ENCODE assay signal across 35 cellular contexts in the genomic region with DNA sequence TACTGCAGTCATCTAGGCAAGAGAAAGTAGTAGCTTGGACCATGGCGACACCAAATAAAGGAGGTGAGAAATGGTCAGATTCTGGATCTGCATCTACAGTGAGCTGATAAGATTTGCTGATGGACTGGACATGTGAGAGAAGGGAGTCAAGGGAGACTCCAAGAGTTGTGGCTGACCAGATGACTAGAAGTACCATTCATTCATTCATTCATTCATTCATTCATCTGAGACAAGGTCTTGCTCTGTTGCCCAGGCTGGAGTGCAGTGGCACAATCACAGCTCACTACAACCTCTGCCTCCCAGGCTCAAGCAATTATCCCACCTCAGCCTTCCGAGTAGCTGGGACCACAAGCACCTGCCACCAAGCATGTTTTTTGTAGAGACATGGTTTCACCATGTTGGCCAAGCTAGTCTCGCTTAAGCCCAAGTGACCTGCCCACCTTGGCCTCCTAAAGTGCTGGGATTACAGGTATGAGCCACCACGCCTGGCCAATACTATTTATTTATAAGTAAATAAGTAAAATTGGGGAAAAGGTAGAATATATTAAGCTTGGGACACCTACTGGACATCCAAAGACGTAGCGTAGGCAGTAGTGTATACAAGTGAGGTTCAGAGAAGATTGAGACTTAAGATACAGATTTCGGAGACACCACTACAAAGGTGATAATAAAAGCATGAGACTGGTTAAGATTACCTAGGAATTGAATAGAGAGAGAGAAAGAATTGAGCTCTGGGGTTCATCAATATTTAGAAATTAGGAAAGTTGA. TPM values are rescaled to one million over a fixed set of nuclear protein-coding genes. Genes with fewer than 3 reads are reported as not detected.
DNase-seq lines count a peak whose midpoint lies in the region; ATAC-seq and TF ChIP-seq lines count a peak whose summit lies in the region.
"Had no signal": no experiment of that assay in that cellular context is flagged by ENCODE, and none has a peak within 500 bp of the region (broad histone marks: within the 10 kb centered on the region; RNA-seq: fewer than 3 reads in every experiment).

No MANE protein-coding gene starts in this region.

- peak; percentile 73 for ATAC-seq in HCT116
- no peak for ATAC-seq in GM18505 (IDR thresholded peaks at IDR 0.05; ENCODE audit: unreplicated experiment)
- ATAC-seq in upper lobe of right lung: no peak
- no peak for ATAC-seq in activated T-cell treated with anti-CD3 and anti-CD28 coated beads, Interleukin-2, amount 50 U/mL, for 4 hours
- ATAC-seq: activated CD4-positive, CD25-positive, alpha-beta regulatory T cell treated with anti-CD3 and anti-CD28 coated beads, Interleukin-2, amount 50 U/mL, for 24 hours; activated T-cell treated with anti-CD3 and anti-CD28 coated beads, Interleukin-2, amount 50 U/mL, for 72 hours; naive thymus-derived CD8-positive, alpha-beta T cell; Right ventricle myocardium inferior had no signal

- intact Hi-C loops in HCT116 (cut with micrococcal nuclease): loop anchor here (1.0 kb wide), 1 partner anchor 116 kb away; no protein-coding TSS in a partner anchor
- intact Hi-C loops in upper lobe of right lung (cut with DNase I): no loop called here

- no TSS peak for BruUV-seq in HCT116 (replicated peaks; lab: Mats Ljungman, UMichigan)

- H2AFZ ChIP-seq in HCT116 (ENCODE audit: low read depth, low read length, poor library complexity, severe bottlenecking) (peak overlapping the region; percentile 67), OCI-LY3 (ENCODE audit: low read depth, low read length) (no peak overlapping the region)
- H2AFZ ChIP-seq: GM23248, hepatocyte, PC-9 had no signal

- CTCF ChIA-PET in HCT116 (lab: Charles Lee): interaction anchor here (0.8 to 4.6 kb wide), 8 partner anchors 10 to 129 kb away, joined by 3 to 61 read pairs (median 4); a partner anchor contains a TSS

- H3K9me2 ChIP-seq in HCT116 (ENCODE audit: insufficient read depth): no peaks in the 10 kb centered on the region

- H4K20me1 ChIP-seq in HCT116 (ENCODE audit: insufficient read depth) (no peaks in the 10 kb centered on the region), OCI-LY3 (ENCODE audit: insufficient read depth, low read length) (no peaks in the 10 kb centered on the region)
- H4K20me1 ChIP-seq: BLaER1 had no signal

- H3K4me1 ChIP-seq in HCT116 (ENCODE audit: control insufficient read depth in 1 of 2, insufficient read depth in 2 of 2, low read length in 2 of 2) (peaks cover 11 to 13% of the 10 kb centered on the region in 2 experiments), OCI-LY3 (ENCODE audit: low read length) (peaks cover 9% of the 10 kb centered on the region), upper lobe of right lung (no peaks in the 10 kb centered on the region)
- H3K4me1 ChIP-seq: BLaER1, transverse colon had no signal

- no peak overlapping the region for H3K4me3 Mint-ChIP-seq in activated T-cell treated with anti-CD3 and anti-CD28 coated beads, Interleukin-2, amount 50 U/mL, for 4 hours
- H3K4me3 Mint-ChIP-seq: activated T-cell treated with anti-CD3 and anti-CD28 coated beads, Interleukin-2, amount 50 U/mL, for 72 hours; naive thymus-derived CD8-positive, alpha-beta T cell had no signal

- TF ChIP-seq RAD21 in HCT116 (IDR thresholded peaks at IDR 0.05; ENCODE audit: low read depth): peak; percentile 75

- peaks cover 15% of the 10 kb centered on the region for H3K36me3 Mint-ChIP-seq in activated T-cell treated with anti-CD3 and anti-CD28 coated beads, Interleukin-2, amount 50 U/mL, for 4 hours (ENCODE audit: insufficient read depth)

- no peaks in the 10 kb centered on the region for H3K4me1 Mint-ChIP-seq in activated T-cell treated with anti-CD3 and anti-CD28 coated beads, Interleukin-2, amount 50 U/mL, for 4 hours (ENCODE audit: low read depth)

- TF ChIP-seq CTCF in HCT116 (IDR thresholded peaks at IDR 0.05 in 2 of 3, conservative IDR thresholded peaks at IDR 0.05 in 1 of 3; ENCODE audit: borderline replicate concordance in 1 of 3, insufficient read depth in 1 of 3, low read depth in 2 of 3, low read length in 2 of 3) (peak; percentile 48 to 67 (median 61)), OCI-LY3 (IDR thresholded peaks at IDR 0.05; ENCODE audit: low read depth, low read length) (peak; percentile 31), choroid plexus epithelial cell (conservative IDR thresholded peaks at IDR 0.05; ENCODE audit: low read depth, low read length) (peak; percentile 10), upper lobe of right lung (IDR thresholded peaks at IDR 0.05) (no peak)

- RAD21 ChIA-PET in HCT116 (lab: Charles Lee; ENCODE audit: low non-redundant PET in 1 of 2, low total read pairs in 2 of 2, uncharacterized antibody in 2 of 2, unreplicated experiment in 2 of 2): interaction anchor here (1.0 to 3.0 kb wide), 4 partner anchors 81 to 116 kb away, joined by 3 to 19 read pairs (median 6); a partner anchor contains a TSS

- no peak overlapping the region for H3K27ac ChIP-seq in HCT116 (ENCODE audit: low read depth, low read length)
- H3K27ac ChIP-seq in OCI-LY3 (ENCODE audit: low read length): no peak overlapping the region
- H3K27ac ChIP-seq in upper lobe of right lung: no peak overlapping the region
- H3K27ac ChIP-seq: BLaER1, dorsolateral prefrontal cortex, GM23248, hepatocyte, HL-60, PC-9, transverse colon had no signal

- H3K27me3 ChIP-seq in HCT116 (ENCODE audit: insufficient read depth, low read length) (no peaks in the 10 kb centered on the region), OCI-LY3 (ENCODE audit: low read depth, low read length) (peaks cover 8% of the 10 kb centered on the region; the same call in 1 of the 2 replicates), upper lobe of right lung (peaks cover 3% of the 10 kb centered on the region)
- H3K27me3 ChIP-seq: BLaER1, dorsolateral prefrontal cortex, hepatocyte, transverse colon had no signal

- H3K4me2 ChIP-seq in HCT116 (ENCODE audit: low read length) (no peak overlapping the region), OCI-LY3 (ENCODE audit: low read length) (no peak overlapping the region)
- H3K4me2 ChIP-seq: BLaER1, hepatocyte, PC-9 had no signal

- no peaks in the 10 kb centered on the region for H3K27me3 Mint-ChIP-seq in activated T-cell treated with anti-CD3 and anti-CD28 coated beads, Interleukin-2, amount 50 U/mL, for 4 hours (ENCODE audit: low read depth)
- H3K27me3 Mint-ChIP-seq: naive thymus-derived CD8-positive, alpha-beta T cell had no signal

- H3K9me3 ChIP-seq in HCT116 (ENCODE audit: control insufficient read depth in 1 of 2, insufficient read depth in 1 of 2, low read depth in 1 of 2, low read length in 2 of 2): no peaks in the 10 kb centered on the region
- H3K9me3 ChIP-seq in OCI-LY3 (ENCODE audit: insufficient read depth, low read length): no peaks in the 10 kb centered on the region
- no peaks in the 10 kb centered on the region for H3K9me3 ChIP-seq in upper lobe of right lung
- H3K9me3 ChIP-seq: BLaER1, transverse colon had no signal

- no peaks in the 10 kb centered on the region for H3K9me3 Mint-ChIP-seq in activated T-cell treated with anti-CD3 and anti-CD28 coated beads, Interleukin-2, amount 50 U/mL, for 4 hours
- H3K9me3 Mint-ChIP-seq: activated T-cell treated with anti-CD3 and anti-CD28 coated beads, Interleukin-2, amount 50 U/mL, for 72 hours; naive thymus-derived CD8-positive, alpha-beta T cell had no signal

- peak; percentile 27 to 29 for DNase-seq in AML-193 (lab: John Stamatoyannopoulos, UW)
- no peak for DNase-seq in HCT116 (ENCODE audit: low read depth, low spot score)
- DNase-seq in choroid plexus epithelial cell (ENCODE audit: low read depth): peak; percentile 2
- no peak for DNase-seq in upper lobe of right lung
- DNase-seq in cerebellum (ENCODE audit: low spot score): no peak
- DNase-seq in activated T-cell treated with anti-CD3 and anti-CD28 coated beads, Interleukin-2, amount 50 U/mL, for 4 hours: no peak
- DNase-seq: activated CD4-positive, alpha-beta T cell treated with anti-CD3 and anti-CD28 coated beads, Interleukin-2, amount 50 U/mL, for 48 hours; activated naive CD4-positive, alpha-beta T cell; activated T-cell treated with anti-CD3 and anti-CD28 coated beads, Interleukin-2, amount 50 U/mL, for 72 hours; cerebellar nuclear complex; DMS153; dorsolateral prefrontal cortex; GM23248; kidney glomerular epithelial cell; naive thymus-derived CD8-positive, alpha-beta T cell; NCI-H1092 treated with DMSO at 0.1 percent for 48 hours; NCI-H1694 treated with DMSO at 0.1 percent for 48 hours; NCI-H2171 treated with DMSO at 0.1 percent for 48 hours; NCI-H524 treated with DMSO at 0.1 percent for 48 hours; nucleus accumbens; PC-9; stimulated activated CD4-positive, alpha-beta T cell treated with anti-CD3 and anti-CD28 coated beads, Interleukin-4, amount 100 ng/mL, for 4 hours; T-helper 2 cell; transverse colon had no signal

- H3K36me3 ChIP-seq in HCT116 (ENCODE audit: control insufficient read depth in 1 of 2, insufficient read depth in 2 of 2, low read length in 2 of 2): no peaks in the 10 kb centered on the region
- no peaks in the 10 kb centered on the region for H3K36me3 ChIP-seq in OCI-LY3 (replicated peaks; ENCODE audit: low read depth, low read length)
- no peaks in the 10 kb centered on the region for H3K36me3 ChIP-seq in upper lobe of right lung
- H3K36me3 ChIP-seq: BLaER1, transverse colon had no signal

- H3K9ac ChIP-seq in HCT116 (ENCODE audit: low read length) (no peak overlapping the region), OCI-LY3 (ENCODE audit: low read length) (no peak overlapping the region)
- H3K9ac ChIP-seq: BLaER1, GM23248 had no signal

- TF ChIP-seq POLR2A in HCT116 (IDR thresholded peaks at IDR 0.05; ENCODE audit: borderline replicate concordance, extremely low read depth, insufficient read depth, insufficient read length) (no peak), GM18505 (IDR thresholded peaks at IDR 0.05; ENCODE audit: borderline replicate concordance, extremely low read depth, insufficient read depth, insufficient read length) (no peak)

- H3K4me3 ChIP-seq in HCT116 (replicated peaks in 1 of 2; ENCODE audit: low read depth in 1 of 2, low read length in 2 of 2) (no peak overlapping the region), OCI-LY3 (ENCODE audit: low read length) (no peak overlapping the region), choroid plexus epithelial cell (ENCODE audit: low read depth, low read length) (no peak overlapping the region), upper lobe of right lung (no peak overlapping the region)
- H3K4me3 ChIP-seq: BLaER1, dorsolateral prefrontal cortex, GM23248, hepatocyte, lung, PC-9, transverse colon had no signal

- POLR2A ChIA-PET in HCT116 (lab: Charles Lee): interaction anchor here (1.0 to 1.4 kb wide), 3 partner anchors 16 to 198 kb away, joined by 3 to 10 read pairs (median 3); a partner anchor contains a TSS

- no peaks in the 10 kb centered on the region for H3K79me2 ChIP-seq in HCT116 (ENCODE audit: insufficient read depth, low read length)
- H3K79me2 ChIP-seq in OCI-LY3 (ENCODE audit: low read length): no peaks in the 10 kb centered on the region
- H3K79me2 ChIP-seq: hepatocyte had no signal

RNA-seq across cellular contexts. Expression of a gene that starts 15.7 kb away (rescaled TPM):
- total RNA-seq in HCT116 (2021; ENCODE audit: unreplicated experiment) (42.2 TPM), upper lobe of right lung (7.5 TPM), cerebellum (6.7 TPM)
- polyA plus RNA-seq in HCT116 (2012): 21.7 and 27.6 TPM in 2 replicates
- under 1 TPM; 0.43 to 0.92 (median 0.73) TPM for total RNA-seq in activated T-cell treated with anti-CD3 and anti-CD28 coated beads, Interleukin-2, amount 50 U/mL, for 4 hours
- total RNA-seq: LHCN-M2, subcutaneous adipose tissue had no signal

RNA-seq across cellular contexts. Expression of a gene that starts 55.2 kb away (rescaled TPM):
- not detected for total RNA-seq in HCT116 (2021; ENCODE audit: unreplicated experiment)
- polyA plus RNA-seq in HCT116 (2012): not detected in 2 replicates
- 0.20 TPM for total RNA-seq in upper lobe of right lung
- total RNA-seq in cerebellum: 0.54 TPM
- total RNA-seq in activated T-cell treated with anti-CD3 and anti-CD28 coated beads, Interleukin-2, amount 50 U/mL, for 4 hours: 1 to 10 TPM; 4.4 to 5.1 (median 5.0) TPM
- total RNA-seq: GM23248, LHCN-M2, PC-9, Right ventricle myocardium inferior, subcutaneous adipose tissue had no signal
- polyA plus RNA-seq: fibroblast of lung, GM23248, hepatocyte had no signal

Comparison
In these comparisons a context has a peak if more than half of its experiments do, and no peak if none do; other contexts are left out.
1. DNase-seq: peak in AML-193 (2 of 2) and choroid plexus epithelial cell (single experiment); none in HCT116 (single experiment), upper lobe of right lung (single experiment), cerebellum (single experiment) and activated T-cell treated with anti-CD3 and anti-CD28 coated beads, Interleukin-2, amount 50 U/mL, for 4 hours (single experiment).